In genomic region chr2:65299246-65299645, GRCh38 we compare ENCODE assay signal across 8 cellular contexts.
DNase-seq lines count a peak whose midpoint lies in the region; ATAC-seq and TF ChIP-seq lines count a peak whose summit lies in the region.

No MANE protein-coding gene starts in this region.

- H3K4me3 ChIP-seq in muscle layer of duodenum (ENCODE audit: low read depth in 1 of 2, low read length in 2 of 2) (no peak overlapping the region), suprapubic skin (no peak overlapping the region), Peyer's patch (no peak overlapping the region)

- peak overlapping the region; percentile 58 for H3K27ac ChIP-seq in muscle layer of duodenum (ENCODE audit: low read length)
- H3K27ac ChIP-seq in suprapubic skin: peak overlapping the region; percentile 78
- peak overlapping the region in 1 of 4 donors; percentile 43 for H3K27ac ChIP-seq in Peyer's patch

- TF ChIP-seq EP300 in suprapubic skin (IDR thresholded peaks at IDR 0.05): no peak

- TF ChIP-seq CTCF in suprapubic skin (IDR thresholded peaks at IDR 0.05) (no peak), Peyer's patch (IDR thresholded peaks at IDR 0.05) (no peak)

- 74% methylated on average over 6 of the region's 7 CpGs for WGBS in suprapubic skin

- TF ChIP-seq POLR2A in suprapubic skin (IDR thresholded peaks at IDR 0.05): no peak
- no peak for TF ChIP-seq POLR2A in Peyer's patch (IDR thresholded peaks at IDR 0.05)

- DNase-seq in activated T-cell treated with anti-CD3 and anti-CD28 coated beads for 24 hours (ENCODE audit: low read depth) (peak; percentile 46), suprapubic skin (ENCODE audit: low spot score in 2 of 2) (no peak), Peyer's patch (no peak)
- DNase-seq in activated T-cell treated with anti-CD3 and anti-CD28 coated beads, Interleukin-2, amount 50 U/mL, for 1 hour: no peak
- peak; percentile 34 for DNase-seq in activated gamma-delta T cell treated with anti-CD3 and anti-CD28 coated beads, Interleukin-2, amount 50 U/mL, for 16 hours (ENCODE audit: low read depth)

- H3K27me3 ChIP-seq in muscle layer of duodenum (ENCODE audit: low read depth, low read length) (no peaks in the 10 kb centered on the region), suprapubic skin (no peaks in the 10 kb centered on the region), Peyer's patch (no peaks in the 10 kb centered on the region)

- H3K9me3 ChIP-seq in muscle layer of duodenum (ENCODE audit: control insufficient read depth in 1 of 2, low read length in 2 of 2) (no peaks in the 10 kb centered on the region), suprapubic skin (no peaks in the 10 kb centered on the region), Peyer's patch (no peaks in the 10 kb centered on the region)

- ATAC-seq in HG03442 (IDR thresholded peaks at IDR 0.05; ENCODE audit: unreplicated experiment): no peak
- no peak for ATAC-seq in GM21447 (IDR thresholded peaks at IDR 0.05; ENCODE audit: unreplicated experiment)

- no peaks in the 10 kb centered on the region for H3K36me3 ChIP-seq in muscle layer of duodenum (ENCODE audit: control insufficient read depth in 1 of 2, insufficient read depth in 2 of 2, low read length in 2 of 2)
- no peaks in the 10 kb centered on the region for H3K36me3 ChIP-seq in suprapubic skin
- no peaks in the 10 kb centered on the region for H3K36me3 ChIP-seq in Peyer's patch

- peaks cover 5 to 30% of the 10 kb centered on the region in 2 donors for H3K4me1 ChIP-seq in muscle layer of duodenum (ENCODE audit: control insufficient read depth in 1 of 2, insufficient read depth in 2 of 2, low read length in 2 of 2)
- peaks cover 38% of the 10 kb centered on the region for H3K4me1 ChIP-seq in suprapubic skin
- peaks cover 0 to 10% (median 8%) of the 10 kb centered on the region in 4 donors for H3K4me1 ChIP-seq in Peyer's patch

Comparison
In these comparisons a context has a peak if more than half of its experiments do, and no peak if none do; other contexts are left out.
1. DNase-seq: peak in activated T-cell treated with anti-CD3 and anti-CD28 coated beads for 24 hours (single experiment) and activated gamma-delta T cell treated with anti-CD3 and anti-CD28 coated beads, Interleukin-2, amount 50 U/mL, for 16 hours (single experiment); none in activated T-cell treated with anti-CD3 and anti-CD28 coated beads, Interleukin-2, amount 50 U/mL, for 1 hour (single experiment), suprapubic skin (0 of 2) and Peyer's patch (0 of 3).